9 cellular contexts compared by ENCODE assay signal in genomic region chr3:120203016-120203415, GRCh38.
DNase-seq lines count a peak whose midpoint lies in the region; ATAC-seq and TF ChIP-seq lines count a peak whose summit lies in the region.
"Had no signal": no experiment of that assay in that cellular context is flagged by ENCODE, and none has a peak within 500 bp of the region (broad histone marks: within the 10 kb centered on the region; RNA-seq: fewer than 3 reads in every experiment).

No MANE protein-coding gene starts in this region.

- H3K9me3 Mint-ChIP-seq in CD8-positive, alpha-beta memory T cell, result no peaks in the 10 kb centered on the region

- CTCF ChIA-PET in CD8-positive, alpha-beta memory T cell (lab: Charles Lee), result no interaction called here

- no peak overlapping the region for H3K27ac Mint-ChIP-seq in CD8-positive, alpha-beta memory T cell

- peak; percentile 84 for DNase-seq in AG09309 (ENCODE audit: low read depth)
- peak; percentile 76 for DNase-seq in M059J (ENCODE audit: low read depth)
- peak; percentile 86 to 92 for DNase-seq in cerebellar nuclear complex (lab: John Stamatoyannopoulos, UW)
- DNase-seq in lung (ENCODE audit: low spot score), result peak; percentile 42
- no peak for DNase-seq in iPS-NIHi11 (ENCODE audit: low spot score)
- DNase-seq in CD8-positive, alpha-beta memory T cell, result no peak

- H3K4me3 Mint-ChIP-seq in CD8-positive, alpha-beta memory T cell, result no peak overlapping the region

- ATAC-seq in lung (ENCODE audit: insufficient read depth, low FRiP score) (peak; percentile 70), GM18907 (IDR thresholded peaks at IDR 0.05; ENCODE audit: unreplicated experiment) (no peak), HG02798 (IDR thresholded peaks at IDR 0.05; ENCODE audit: poor library complexity, unreplicated experiment) (no peak)
- ATAC-seq: Panc1 had no signal

- H3K27me3 ChIP-seq in lung (ENCODE audit: control insufficient read depth, insufficient read depth), result no peaks in the 10 kb centered on the region
- no peaks in the 10 kb centered on the region for H3K27me3 ChIP-seq in CD8-positive, alpha-beta memory T cell (ENCODE audit: insufficient read depth, low read length, poor library complexity, severe bottlenecking)

- no peaks in the 10 kb centered on the region for H3K4me1 Mint-ChIP-seq in CD8-positive, alpha-beta memory T cell

- peaks cover 0 to 3% of the 10 kb centered on the region in 2 donors for H3K4me1 ChIP-seq in lung (ENCODE audit: control insufficient read depth in 2 of 2, insufficient read depth in 2 of 2, low read length in 2 of 2)
- no peaks in the 10 kb centered on the region for H3K4me1 ChIP-seq in CD8-positive, alpha-beta memory T cell (ENCODE audit: insufficient read depth, low read length)

- H3K4me3 ChIP-seq in AG09309 (ENCODE audit: control insufficient read depth, low read depth, low read length), result no peak overlapping the region
- H3K4me3 ChIP-seq in lung, result no peak overlapping the region
- H3K4me3 ChIP-seq in CD8-positive, alpha-beta memory T cell (ENCODE audit: low read length), result no peak overlapping the region

- no peaks in the 10 kb centered on the region for H3K9me3 ChIP-seq in lung (ENCODE audit: control insufficient read depth in 2 of 2, insufficient read depth in 1 of 2, low read length in 1 of 2)
- no peaks in the 10 kb centered on the region for H3K9me3 ChIP-seq in CD8-positive, alpha-beta memory T cell (ENCODE audit: low read length)

- H3K27me3 Mint-ChIP-seq in CD8-positive, alpha-beta memory T cell, result peaks cover 1 to 2% of the 10 kb centered on the region in 2 donors

- TF ChIP-seq CTCF in AG09309 (IDR thresholded peaks at IDR 0.05; ENCODE audit: control insufficient read depth, insufficient read depth, low read depth, low read length, missing control alignments) (no peak), lung (IDR thresholded peaks at IDR 0.05; ENCODE audit: control extremely low read depth, extremely low read depth) (no peak)

- POLR2A ChIA-PET in CD8-positive, alpha-beta memory T cell (lab: Charles Lee), result no interaction called here

- H3K36me3 ChIP-seq in lung (ENCODE audit: control insufficient read depth in 2 of 2, insufficient read depth in 2 of 2, low read length in 2 of 2), result no peaks in the 10 kb centered on the region
- H3K36me3 ChIP-seq in CD8-positive, alpha-beta memory T cell (ENCODE audit: insufficient read depth, low read length), result no peaks in the 10 kb centered on the region

- 8 to 11% methylated on average over 2 of the region's 2 CpGs for WGBS in lung, 2 donors

- no peaks in the 10 kb centered on the region for H3K36me3 Mint-ChIP-seq in CD8-positive, alpha-beta memory T cell

- no peak overlapping the region for H3K27ac ChIP-seq in lung (ENCODE audit: low read depth in 1 of 2, low read length in 1 of 2)
- H3K27ac ChIP-seq in CD8-positive, alpha-beta memory T cell (ENCODE audit: low read depth, low read length), result no peak overlapping the region

Comparison
In these comparisons a context has a peak if more than half of its experiments do, and no peak if none do; other contexts are left out.
1. DNase-seq: peak in AG09309 (single experiment), M059J (single experiment), cerebellar nuclear complex (2 of 2) and lung (single experiment); none in iPS-NIHi11 (single experiment) and CD8-positive, alpha-beta memory T cell (0 of 5).